8 cellular contexts compared by ENCODE assay signal in the genomic region with DNA sequence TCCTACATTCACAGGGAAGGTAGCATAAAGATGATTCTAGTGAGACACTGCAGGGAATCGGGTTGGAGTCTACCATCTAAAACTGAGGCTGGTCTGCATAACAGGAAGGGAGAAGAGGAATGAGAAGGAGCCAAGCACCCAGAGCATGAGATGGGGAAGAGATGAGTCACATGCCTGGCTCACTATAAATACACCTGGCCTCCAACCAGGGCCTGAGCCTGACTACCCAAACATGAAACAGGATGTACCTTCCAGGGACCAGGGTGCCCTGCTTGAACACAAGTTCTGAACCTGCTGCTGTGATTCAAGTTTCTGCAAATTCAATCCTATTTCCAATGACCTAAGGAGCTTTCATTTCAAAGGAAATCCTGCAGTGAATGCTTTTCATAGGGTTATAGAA. TPM values are rescaled to one million over a fixed set of nuclear protein-coding genes. Genes with fewer than 3 reads are reported as not detected.
A peak's percentile ranks its signal among the peaks of the same experiment; 100 is the strongest.
DNase-seq lines count a peak whose midpoint lies in the region; ATAC-seq lines count a peak whose summit lies in the region.

No MANE protein-coding gene starts in this region.

- H3K4me3 ChIP-seq in right cardiac atrium (ENCODE audit: low read length) = no peak overlapping the region

- intact Hi-C loops in right cardiac atrium (cut with DNase I) = no loop called here

- 81% methylated on average over 1 of the region's 1 CpG for WGBS in right cardiac atrium

- ATAC-seq in GM18502 (IDR thresholded peaks at IDR 0.05; ENCODE audit: poor library complexity, unreplicated experiment) = peak; percentile 82
- peak; percentile 78 for ATAC-seq in GM21825 (IDR thresholded peaks at IDR 0.05; ENCODE audit: unreplicated experiment)
- peak; percentile 57 to 71 for ATAC-seq in right cardiac atrium
- ATAC-seq in HG03196 (IDR thresholded peaks at IDR 0.05; ENCODE audit: unreplicated experiment) = no peak

- no peaks in the 10 kb centered on the region for H3K9me3 ChIP-seq in right cardiac atrium (ENCODE audit: control insufficient read depth, low read length)

- H3K27me3 ChIP-seq in right cardiac atrium (ENCODE audit: control insufficient read depth, insufficient read depth) = no peaks in the 10 kb centered on the region

- peak; percentile 57 for DNase-seq in NCI-H510A treated with DMSO at 0.1 percent for 48 hours (lab: John Stamatoyannopoulos, UW)
- DNase-seq in right cardiac atrium = peak in 1 of 3 donors; percentile 45
- DNase-seq in amniotic stem cell (lab: John Stamatoyannopoulos, UW) = no peak
- no peak for DNase-seq in NCI-H1417 treated with DMSO at 0.1 percent for 48 hours (lab: John Stamatoyannopoulos, UW)
- no peak for DNase-seq in GM19240 (ENCODE audit: insufficient read length, low spot score)

- H3K27ac ChIP-seq in right cardiac atrium (ENCODE audit: low read length) = peak overlapping the region; percentile 90

- peaks cover 13% of the 10 kb centered on the region for H3K4me1 ChIP-seq in right cardiac atrium (ENCODE audit: control insufficient read depth, insufficient read depth, low read length)

RNA-seq across cellular contexts. Expression of a gene that starts 24.9 kb away (rescaled TPM):
- total RNA-seq in right cardiac atrium = 10 to 100 TPM; 66.5 to 84.7 (median 71.8) TPM
- polyA plus RNA-seq in right cardiac atrium = 70.0 TPM
